8 cellular contexts compared by ENCODE assay signal in the genomic region with DNA sequence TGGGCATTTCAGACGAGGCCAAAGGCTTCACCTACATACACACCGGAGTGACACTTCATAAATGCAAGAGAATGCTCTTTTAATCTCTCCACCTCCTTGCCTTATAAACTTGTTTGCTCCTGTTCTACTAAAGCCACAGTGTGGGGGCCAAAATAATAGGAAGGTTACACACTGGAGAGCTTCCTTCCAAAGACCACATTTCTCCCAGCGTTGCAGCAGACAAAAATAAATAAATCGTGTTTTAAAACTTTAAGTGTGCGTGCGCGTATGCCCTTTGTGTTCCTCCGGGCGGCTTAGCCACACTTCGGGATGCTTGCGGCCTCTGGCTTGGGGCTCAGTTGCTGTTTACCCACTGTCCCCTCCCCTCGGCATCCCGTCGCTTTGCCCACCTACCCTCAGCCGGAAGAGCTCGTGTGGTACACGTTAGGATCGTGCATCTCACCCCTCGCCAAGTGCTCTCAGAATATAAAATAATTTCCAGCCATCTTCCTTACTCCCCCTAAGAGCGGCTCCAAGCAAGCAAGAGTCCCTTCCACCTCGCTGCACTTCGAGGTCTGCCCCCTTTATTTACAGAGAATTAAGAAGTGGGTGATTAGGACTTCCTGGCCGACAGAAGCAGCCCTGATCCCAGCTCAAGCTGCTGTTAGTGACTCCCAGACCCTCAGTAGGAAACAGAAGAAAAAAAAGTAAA. TPM values are rescaled to one million over a fixed set of nuclear protein-coding genes. Genes with fewer than 3 reads are reported as not detected.
DNase-seq lines count a peak whose midpoint lies in the region; ATAC-seq and TF ChIP-seq lines count a peak whose summit lies in the region.

No MANE protein-coding gene starts in this region.

- intact Hi-C loops in sigmoid colon (cut with DNase I): loop anchor here (2.0 to 5.0 kb wide), 3 partner anchors 35 to 210 kb away; no protein-coding TSS in a partner anchor

- DNase-seq in GM06990 (ENCODE audit: extremely low read depth, insufficient read length): no peak
- peak; percentile 58 for DNase-seq in fibroblast of villous mesenchyme (ENCODE audit: low read depth)
- no peak for DNase-seq in sigmoid colon
- DNase-seq in NCI-H345 treated with DMSO at 0.1 percent for 48 hours (lab: John Stamatoyannopoulos, UW; ENCODE audit: unreplicated experiment): no peak
- DNase-seq in NCI-H1092 treated with DMSO at 0.1 percent for 48 hours (lab: John Stamatoyannopoulos, UW): no peak

- H3K9me3 ChIP-seq in SU-DHL-6 (ENCODE audit: insufficient read depth, low read length): no peaks in the 10 kb centered on the region
- H3K9me3 ChIP-seq in sigmoid colon: no peaks in the 10 kb centered on the region

- ATAC-seq in GM18519 (IDR thresholded peaks at IDR 0.05; ENCODE audit: low FRiP score, unreplicated experiment) (no peak), GM21786 (IDR thresholded peaks at IDR 0.05; ENCODE audit: unreplicated experiment) (no peak)

- no peak for TF ChIP-seq POLR2A in sigmoid colon (IDR thresholded peaks at IDR 0.05)

- no peaks in the 10 kb centered on the region for H3K27me3 ChIP-seq in GM06990 (replicated peaks; ENCODE audit: control insufficient read depth, insufficient read depth, low read length)
- H3K27me3 ChIP-seq in SU-DHL-6 (ENCODE audit: low read length): no peaks in the 10 kb centered on the region
- H3K27me3 ChIP-seq in sigmoid colon: no peaks in the 10 kb centered on the region

- H3K4me2 ChIP-seq in SU-DHL-6 (ENCODE audit: low read depth, low read length, poor library complexity, severe bottlenecking): peak overlapping the region; percentile 75

- H3F3A ChIP-seq in SU-DHL-6 (ENCODE audit: insufficient read depth): peaks cover 14% of the 10 kb centered on the region; the same call in 1 of the 2 replicates

- peaks cover 40% of the 10 kb centered on the region for H3K79me2 ChIP-seq in SU-DHL-6 (ENCODE audit: insufficient read depth, low read length)

- H3K27ac ChIP-seq in SU-DHL-6 (ENCODE audit: low read depth, low read length): no peak overlapping the region
- peak overlapping the region; percentile 95 to 97 (median 96) for H3K27ac ChIP-seq in sigmoid colon

- TF ChIP-seq CTCF in GM06990 (IDR thresholded peaks at IDR 0.05; ENCODE audit: insufficient read depth, low read length, poor library complexity, severe bottlenecking): no peak
- TF ChIP-seq CTCF in SU-DHL-6 (IDR thresholded peaks at IDR 0.05; ENCODE audit: insufficient read depth, low read length, poor library complexity, severe bottlenecking): no peak
- TF ChIP-seq CTCF in fibroblast of villous mesenchyme (IDR thresholded peaks at IDR 0.05; ENCODE audit: insufficient read depth, low read depth, low read length): no peak
- TF ChIP-seq CTCF in sigmoid colon (IDR thresholded peaks at IDR 0.05): no peak

- H3K4me1 ChIP-seq in sigmoid colon: peaks cover 0 to 23% (median 11%) of the 10 kb centered on the region in 4 donors

- no peaks in the 10 kb centered on the region for H4K20me1 ChIP-seq in SU-DHL-6 (ENCODE audit: low read depth, low read length)

- peak overlapping the region; percentile 88 for H3K4me3 ChIP-seq in GM06990 (replicated peaks; ENCODE audit: low read depth, low read length)
- no peak overlapping the region for H3K4me3 ChIP-seq in SU-DHL-6 (ENCODE audit: insufficient read depth, low read length, poor library complexity, severe bottlenecking)
- H3K4me3 ChIP-seq in fibroblast of villous mesenchyme (ENCODE audit: low read depth, low read length): peak overlapping the region; percentile 95
- H3K4me3 ChIP-seq in sigmoid colon: peak overlapping the region; percentile 83 to 87 (median 84)

- TF ChIP-seq EP300 in sigmoid colon (IDR thresholded peaks at IDR 0.05): no peak

- no peak overlapping the region for H2AFZ ChIP-seq in SU-DHL-6 (ENCODE audit: low read depth, low read length, severe bottlenecking)

- WGBS in sigmoid colon, 2 donors: 7 to 10% methylated on average over 23 of the region's 23 CpGs

- H3K36me3 ChIP-seq in GM06990 (ENCODE audit: control insufficient read depth, insufficient read depth, low read length) (peaks cover 6% of the 10 kb centered on the region), SU-DHL-6 (ENCODE audit: low read length) (peaks cover 9% of the 10 kb centered on the region; the same call in 1 of the 2 replicates), sigmoid colon (peaks cover 0 to 7% (median 0%) of the 10 kb centered on the region in 4 donors)

- no peaks in the 10 kb centered on the region for H3K9me2 ChIP-seq in SU-DHL-6 (replicated peaks; ENCODE audit: insufficient read depth, low read length)

- no peak overlapping the region for H3K9ac ChIP-seq in SU-DHL-6 (ENCODE audit: low read length)

RNA-seq across cellular contexts. Expression of a gene that starts 3.3 kb away (rescaled TPM):
- 40.9 and 73.0 TPM in 2 replicates for total RNA-seq in fibroblast of villous mesenchyme
- total RNA-seq in sigmoid colon: 100 to 1,000 TPM in 1 of 4 donors, 10 to 100 TPM in 3; 76.0 to 154 (median 85.1) TPM
- 1 to 10 TPM; 1.4 to 8.5 (median 4.2) TPM for polyA plus RNA-seq in sigmoid colon
